Comparison of ENCODE assay signal across 8 cellular contexts in genomic region chr1:226677121-226678020, GRCh38.
DNase-seq lines count a peak whose midpoint lies in the region; ATAC-seq, FAIRE-seq and TF ChIP-seq lines count a peak whose summit lies in the region.

No MANE protein-coding gene starts in this region.

- peaks cover 39% of the 10 kb centered on the region for H3K36me3 Mint-ChIP-seq in activated B cell treated with CpG ODN at 0.5 μM for 24 hours (ENCODE audit: low read depth)
- H3K36me3 Mint-ChIP-seq in stimulated activated effector memory CD8-positive, alpha-beta T cell treated with anti-CD3 and anti-CD28 coated beads, Interleukin-12 subunit alpha, Interleukin-12 subunit beta, amount 100 ng/mL, for 72 hours, result peaks cover 45% of the 10 kb centered on the region

- H3K14ac ChIP-seq in IMR-90 (replicated peaks; ENCODE audit: low read depth, low read length), result peak overlapping the region; percentile 22; the same call in 1 of the 2 replicates

- no peak overlapping the region for H3K18ac ChIP-seq in IMR-90 (ENCODE audit: low read depth, low read length)

- H4K5ac ChIP-seq in IMR-90 (ENCODE audit: low read depth, low read length), result no peak overlapping the region

- in situ Hi-C loops in IMR-90 (cut with MboI; ENCODE audit: low sequenced_read_pairs), result no loop called here

- CTCF ChIA-PET in IMR-90 (lab: Yijun Ruan, JAX) (no interaction called here), activated B cell treated with CpG ODN at 0.5 μM for 24 hours (lab: Charles Lee) (interaction anchor here (0.6 to 2.2 kb wide), 8 partner anchors 11 to 51 kb away, joined by 3 to 10 read pairs (median 3); no protein-coding TSS in a partner anchor)

- intact Hi-C loops in IMR-90 (cut with micrococcal nuclease) (no loop called here), activated B cell treated with CpG ODN at 0.5 μM for 24 hours (cut with micrococcal nuclease) (loop anchor here (10.0 kb wide), 1 partner anchor 553 kb away; no protein-coding TSS in a partner anchor)

- no peaks in the 10 kb centered on the region for H3K36me3 ChIP-seq in IMR-90 (ENCODE audit: control insufficient read depth, insufficient read depth, low read length)

- peak overlapping the region; percentile 83 for H3K4me3 Mint-ChIP-seq in activated B cell treated with CpG ODN at 0.5 μM for 24 hours
- H3K4me3 Mint-ChIP-seq in stimulated activated effector memory CD8-positive, alpha-beta T cell treated with anti-CD3 and anti-CD28 coated beads, Interleukin-12 subunit alpha, Interleukin-12 subunit beta, amount 100 ng/mL, for 72 hours, result peak overlapping the region; percentile 64

- peaks cover 98% of the 10 kb centered on the region for H3K4me1 Mint-ChIP-seq in activated B cell treated with CpG ODN at 0.5 μM for 24 hours
- peaks cover 96% of the 10 kb centered on the region for H3K4me1 Mint-ChIP-seq in stimulated activated effector memory CD8-positive, alpha-beta T cell treated with anti-CD3 and anti-CD28 coated beads, Interleukin-12 subunit alpha, Interleukin-12 subunit beta, amount 100 ng/mL, for 72 hours

- no CpG with 5 or more reads among the region's 11 CpGs for WGBS in IMR-90 (ENCODE audit: extremely low coverage in 2 of 2, insufficient read length in 1 of 2), 2 experiments

- H3K9me3 ChIP-seq in IMR-90 (ENCODE audit: control insufficient read depth, insufficient read depth, low read length), result no peaks in the 10 kb centered on the region

- H2BK120ac ChIP-seq in IMR-90 (ENCODE audit: low read depth, low read length), result 0 out of 2 replicates have a peak overlapping the region, but pooled peaks have one; percentile 22

- H3K9me1 ChIP-seq in IMR-90 (ENCODE audit: insufficient read depth, low read length), result peaks cover 8% of the 10 kb centered on the region; the same call in 1 of the 2 replicates

- no peaks in the 10 kb centered on the region for H3K27me3 Mint-ChIP-seq in activated B cell treated with CpG ODN at 0.5 μM for 24 hours

- H4K91ac ChIP-seq in IMR-90 (ENCODE audit: insufficient read depth, low read depth, low read length), result no peak overlapping the region

- H3K27ac Mint-ChIP-seq in activated B cell treated with CpG ODN at 0.5 μM for 24 hours, result peak overlapping the region; percentile 98
- H3K27ac Mint-ChIP-seq in stimulated activated effector memory CD8-positive, alpha-beta T cell treated with anti-CD3 and anti-CD28 coated beads, Interleukin-12 subunit alpha, Interleukin-12 subunit beta, amount 100 ng/mL, for 72 hours, result peak overlapping the region; percentile 94

- dilution Hi-C loops in IMR-90 (cut with HindIII; ENCODE audit: low sequenced_read_pairs, unreplicated experiment), result no loop called here

- DNase-seq in GM18507 (ENCODE audit: extremely low spot score, insufficient read length, low read depth) (no peak), IMR-90 (peak; percentile 87), activated B cell treated with CpG ODN at 0.5 μM for 24 hours (no peak), choroid plexus epithelial cell (ENCODE audit: low read depth) (peak; percentile 56), medulla oblongata (ENCODE audit: extremely low spot score) (peak; percentile 97), GM10266 (ENCODE audit: extremely low spot score) (no peak), NCI-H1092 treated with DMSO at 0.1 percent for 48 hours (lab: John Stamatoyannopoulos, UW) (no peak)
- DNase-seq in stimulated activated effector memory CD8-positive, alpha-beta T cell treated with anti-CD3 and anti-CD28 coated beads, Interleukin-12 subunit alpha, Interleukin-12 subunit beta, amount 100 ng/mL, for 72 hours (ENCODE audit: low spot score in 2 of 2), result peak; percentile 43 to 75

- no peaks in the 10 kb centered on the region for H3K27me3 ChIP-seq in IMR-90 (ENCODE audit: control insufficient read depth, insufficient read depth, low read length)

- 0 out of 2 replicates have a peak overlapping the region, but pooled peaks have one; percentile 19 for H3K9ac ChIP-seq in IMR-90 (ENCODE audit: low read depth, low read length)

- H3K27ac ChIP-seq in IMR-90 (ENCODE audit: insufficient read depth, low read length), result peak overlapping the region; percentile 5; the same call in 1 of the 2 replicates

- peak overlapping the region; percentile 27; the same call in 1 of the 2 replicates for H3K4ac ChIP-seq in IMR-90 (ENCODE audit: low read depth, low read length)

- no TSS peak for BruUV-seq in IMR-90 (replicated peaks; lab: Mats Ljungman, UMichigan)

- TF ChIP-seq POLR2A in IMR-90 (IDR thresholded peaks at IDR 0.05; ENCODE audit: low read depth, low read length), result no peak

- H2BK20ac ChIP-seq in IMR-90 (ENCODE audit: low read depth, low read length), result 0 out of 2 replicates have a peak overlapping the region, but pooled peaks have one; percentile 47

- H3K23ac ChIP-seq in IMR-90 (ENCODE audit: low read depth, low read length), result no peak overlapping the region

- no peak for TF ChIP-seq CTCF in IMR-90 (conservative IDR thresholded peaks at IDR 0.05; ENCODE audit: low read depth, low read length)
- no peak for TF ChIP-seq CTCF in activated B cell treated with CpG ODN at 0.5 μM for 24 hours (IDR thresholded peaks at IDR 0.05)
- no peak for TF ChIP-seq CTCF in choroid plexus epithelial cell (conservative IDR thresholded peaks at IDR 0.05; ENCODE audit: low read depth, low read length)
- TF ChIP-seq CTCF in GM10266 (IDR thresholded peaks at IDR 0.05; ENCODE audit: control insufficient read depth, insufficient read depth, low read depth, missing control alignments), result no peak

- peak; percentile 72 for FAIRE-seq in GM18507 (lab: Jason Lieb, UNC)

- H2BK5ac ChIP-seq in IMR-90 (ENCODE audit: low read depth, low read length, poor library complexity, severe bottlenecking), result no peak overlapping the region

- POLR2A ChIA-PET in IMR-90 (lab: Charles Lee; ENCODE audit: unreplicated experiment), result no interaction called here
- POLR2A ChIA-PET in activated B cell treated with CpG ODN at 0.5 μM for 24 hours (lab: Charles Lee), result interaction anchor here (0.9 to 21.1 kb wide), 14 partner anchors 10 to 151 kb away, joined by 3 to 451 read pairs (median 14); partner anchors contain the start of gene ITPKB

- H2AK5ac ChIP-seq in IMR-90 (ENCODE audit: low read depth, low read length), result peak overlapping the region; percentile 50; the same call in 1 of the 2 replicates

- H3K79me1 ChIP-seq in IMR-90 (ENCODE audit: low read depth in 1 of 2, low read length in 2 of 2), result 0 out of 4 replicates have a peak, but pooled peaks cover 0 to 3% of the 10 kb centered on the region in 2 experiments

- no peaks in the 10 kb centered on the region for H3K9me3 Mint-ChIP-seq in activated B cell treated with CpG ODN at 0.5 μM for 24 hours
- no peaks in the 10 kb centered on the region for H3K9me3 Mint-ChIP-seq in stimulated activated effector memory CD8-positive, alpha-beta T cell treated with anti-CD3 and anti-CD28 coated beads, Interleukin-12 subunit alpha, Interleukin-12 subunit beta, amount 100 ng/mL, for 72 hours

- H4K20me1 ChIP-seq in IMR-90 (ENCODE audit: insufficient read depth, low read length), result no peaks in the 10 kb centered on the region

- peak overlapping the region; percentile 74 for H3K4me2 ChIP-seq in IMR-90 (ENCODE audit: low read depth, low read length)

- ATAC-seq in IMR-90 (ENCODE audit: low read depth), result peak; percentile 77
- ATAC-seq in activated B cell treated with CpG ODN at 0.5 μM for 24 hours (ENCODE audit: low read depth), result peak; percentile 56
- ATAC-seq in stimulated activated effector memory CD8-positive, alpha-beta T cell treated with anti-CD3 and anti-CD28 coated beads, Interleukin-12 subunit alpha, Interleukin-12 subunit beta, amount 100 ng/mL, for 72 hours, result peak; percentile 86

- no peak overlapping the region for H3K56ac ChIP-seq in IMR-90 (ENCODE audit: extremely low read depth, insufficient read depth, low read length)

- H2BK15ac ChIP-seq in IMR-90 (ENCODE audit: low read depth, low read length), result no peak overlapping the region

- H3K4me3 ChIP-seq in IMR-90 (ENCODE audit: insufficient read depth, low read depth, low read length), result no peak overlapping the region
- no peak overlapping the region for H3K4me3 ChIP-seq in choroid plexus epithelial cell (ENCODE audit: low read depth, low read length)

- peak overlapping the region; percentile 71 for H2AK9ac ChIP-seq in IMR-90 (replicated peaks; ENCODE audit: low read depth, low read length, poor library complexity)

- peak overlapping the region; percentile 58 for H2AFZ ChIP-seq in IMR-90 (replicated peaks; ENCODE audit: low read length, poor library complexity)

- no peak for TF ChIP-seq RAD21 in IMR-90 (IDR thresholded peaks at IDR 0.05; ENCODE audit: low read length)

- H3K4me1 ChIP-seq in IMR-90 (ENCODE audit: control insufficient read depth, insufficient read depth, low read length), result peaks cover 16% of the 10 kb centered on the region

- peak overlapping the region in 1 of 2 experiments; percentile 10; a peak in 1 of 4 replicates for H4K8ac ChIP-seq in IMR-90 (ENCODE audit: low read depth in 2 of 2, low read length in 2 of 2)

TF ChIP-seq in IMR-90, 13 proteins besides CTCF, POLR2A, EP300 and RAD21:
- TF ChIP-seq MAFK (IDR thresholded peaks at IDR 0.05; ENCODE audit: low read depth, low read length) (peak; percentile 29; the same call in 1 of the 2 replicates), NFE2L2 (IDR thresholded peaks at IDR 0.05; ENCODE audit: low read depth, low read length) (no peak)
TF ChIP-seq in IMR-90: peak in this region for 1.

Comparison
In these comparisons a context has a peak if more than half of its experiments do, and no peak if none do; other contexts are left out.
1. DNase-seq: peak in IMR-90 (single experiment), choroid plexus epithelial cell (single experiment), medulla oblongata (single experiment) and stimulated activated effector memory CD8-positive, alpha-beta T cell treated with anti-CD3 and anti-CD28 coated beads, Interleukin-12 subunit alpha, Interleukin-12 subunit beta, amount 100 ng/mL, for 72 hours (2 of 2); none in GM18507 (single experiment), activated B cell treated with CpG ODN at 0.5 μM for 24 hours (single experiment), GM10266 (single experiment) and NCI-H1092 treated with DMSO at 0.1 percent for 48 hours (single experiment).
2. Peak in every context shown above with its lines, with median percentiles within 50 percentile points of each other: ATAC-seq.